In the genomic region with DNA sequence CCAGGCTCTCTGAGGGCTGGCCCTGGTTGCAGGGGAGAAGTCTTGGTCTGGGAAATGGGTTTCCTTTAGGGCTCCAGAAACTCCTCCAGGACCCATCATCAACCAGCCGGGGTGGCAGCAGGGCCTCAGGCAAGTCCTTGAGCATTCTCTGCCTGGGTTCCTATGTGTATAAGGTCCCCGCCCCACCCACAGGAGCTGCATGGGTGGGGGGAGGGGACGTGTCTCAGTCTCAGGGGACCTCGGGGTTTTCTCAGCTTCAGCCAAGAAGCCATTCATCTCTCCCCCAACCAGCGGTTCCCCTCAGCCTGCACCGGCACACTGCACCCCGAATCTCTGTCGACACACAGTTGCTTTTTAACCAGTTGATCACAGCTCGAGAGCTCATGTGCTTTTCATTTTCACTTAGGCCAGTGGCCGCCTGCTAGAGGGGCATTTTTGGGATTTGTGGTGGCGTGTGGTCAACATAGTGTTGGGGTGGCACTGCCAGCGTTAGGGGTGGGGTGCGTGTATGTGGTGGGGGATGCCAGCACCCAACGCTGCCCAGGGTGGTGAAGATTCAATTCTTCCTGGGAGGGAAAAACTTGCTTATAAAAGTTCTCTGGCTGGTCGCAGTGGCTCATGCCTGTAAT, we compare ENCODE assay signal across 14 cellular contexts. TPM values are rescaled to one million over a fixed set of nuclear protein-coding genes. Genes with fewer than 3 reads are reported as not detected.
DNase-seq lines count a peak whose midpoint lies in the region; ATAC-seq and TF ChIP-seq lines count a peak whose summit lies in the region.
"Had no signal": no experiment of that assay in that cellular context is flagged by ENCODE, and none has a peak within 500 bp of the region (broad histone marks: within the 10 kb centered on the region; RNA-seq: fewer than 3 reads in every experiment).

No MANE protein-coding gene starts in this region.

- no peak for TF ChIP-seq CTCF in natural killer cell (IDR thresholded peaks at IDR 0.05)

- intact Hi-C loops in natural killer cell (cut with micrococcal nuclease), result no loop called here

- no peaks in the 10 kb centered on the region for H3K27me3 Mint-ChIP-seq in activated T-cell treated with anti-CD3 and anti-CD28 coated beads, Interleukin-2, amount 50 U/mL, for 24 hours
- H3K27me3 Mint-ChIP-seq in T-helper 2 cell treated with Interferon-gamma antibody and Interleukin-4, amounts not matched to agents 5 μg/mL and 100 μg/mL, for 36 hours (ENCODE audit: low read depth), result no peaks in the 10 kb centered on the region
- no peaks in the 10 kb centered on the region for H3K27me3 Mint-ChIP-seq in natural killer cell (ENCODE audit: low read depth in 2 of 2)

- H3K4me1 Mint-ChIP-seq in activated T-cell treated with anti-CD3 and anti-CD28 coated beads, Interleukin-2, amount 50 U/mL, for 24 hours (ENCODE audit: low read depth), result peaks cover 91% of the 10 kb centered on the region
- peaks cover 52% of the 10 kb centered on the region for H3K4me1 Mint-ChIP-seq in T-helper 2 cell treated with Interferon-gamma antibody and Interleukin-4, amounts not matched to agents 5 μg/mL and 100 μg/mL, for 36 hours (ENCODE audit: low read depth)
- peaks cover 82 to 90% of the 10 kb centered on the region in 2 donors for H3K4me1 Mint-ChIP-seq in natural killer cell

- H3K9me3 Mint-ChIP-seq in activated T-cell treated with anti-CD3 and anti-CD28 coated beads, Interleukin-2, amount 50 U/mL, for 24 hours, result no peaks in the 10 kb centered on the region
- H3K9me3 Mint-ChIP-seq in T-helper 2 cell treated with Interferon-gamma antibody and Interleukin-4, amounts not matched to agents 5 μg/mL and 100 μg/mL, for 36 hours, result no peaks in the 10 kb centered on the region
- H3K9me3 Mint-ChIP-seq in natural killer cell, result no peaks in the 10 kb centered on the region

- DNase-seq in activated T-cell treated with anti-CD3 and anti-CD28 coated beads, Interleukin-2, amount 50 U/mL, for 24 hours, result no peak
- DNase-seq in activated T-cell treated with anti-CD3 and anti-CD28 coated beads for 4 hours (no peak), natural killer cell (no peak), CD1c-positive myeloid dendritic cell (ENCODE audit: extremely low spot score) (no peak)
- no peak for DNase-seq in T-helper 2 cell treated with Interferon-gamma antibody and Interleukin-4, amounts not matched to agents 5 μg/mL and 100 μg/mL, for 36 hours (ENCODE audit: low spot score)
- DNase-seq: DMS79, H7, mesenchymal stem cell, NCI-H187 had no signal

- peak overlapping the region; percentile 98 for H3K4me3 Mint-ChIP-seq in activated T-cell treated with anti-CD3 and anti-CD28 coated beads, Interleukin-2, amount 50 U/mL, for 24 hours
- H3K4me3 Mint-ChIP-seq in T-helper 2 cell treated with Interferon-gamma antibody and Interleukin-4, amounts not matched to agents 5 μg/mL and 100 μg/mL, for 36 hours, result peak overlapping the region; percentile 33
- H3K4me3 Mint-ChIP-seq in natural killer cell, result peak overlapping the region; percentile 97

- ATAC-seq in GM21367 (IDR thresholded peaks at IDR 0.05; ENCODE audit: unreplicated experiment) (peak; percentile 32), natural killer cell (peak; percentile 19 to 33 (median 22)), GM18873 (IDR thresholded peaks at IDR 0.05; ENCODE audit: low FRiP score, unreplicated experiment) (no peak), HG03565 (IDR thresholded peaks at IDR 0.05; ENCODE audit: unreplicated experiment) (no peak)
- ATAC-seq: A549, K562 had no signal

- H3K36me3 Mint-ChIP-seq in activated T-cell treated with anti-CD3 and anti-CD28 coated beads, Interleukin-2, amount 50 U/mL, for 24 hours (ENCODE audit: low read depth), result peaks cover 100% of the 10 kb centered on the region
- peaks cover 76% of the 10 kb centered on the region for H3K36me3 Mint-ChIP-seq in T-helper 2 cell treated with Interferon-gamma antibody and Interleukin-4, amounts not matched to agents 5 μg/mL and 100 μg/mL, for 36 hours (ENCODE audit: low read depth)
- H3K36me3 Mint-ChIP-seq in natural killer cell, result peaks cover 29% of the 10 kb centered on the region

- H3K27ac Mint-ChIP-seq in activated T-cell treated with anti-CD3 and anti-CD28 coated beads, Interleukin-2, amount 50 U/mL, for 24 hours, result peak overlapping the region; percentile 96
- H3K27ac Mint-ChIP-seq in T-helper 2 cell treated with Interferon-gamma antibody and Interleukin-4, amounts not matched to agents 5 μg/mL and 100 μg/mL, for 36 hours, result peak overlapping the region; percentile 69
- H3K27ac Mint-ChIP-seq in natural killer cell, result peak overlapping the region; percentile 99

RNA-seq across cellular contexts. Expression of a gene that starts 6.5 kb away (rescaled TPM):
- 100 to 1,000 TPM; 537 to 630 (median 601) TPM for total RNA-seq in natural killer cell

Comparison
In these comparisons a context has a peak if more than half of its experiments do, and no peak if none do; other contexts are left out.
1. H3K4me3 Mint-ChIP-seq: peak in every context shown above with its lines; median percentile 98 in activated T-cell treated with anti-CD3 and anti-CD28 coated beads, Interleukin-2, amount 50 U/mL, for 24 hours; 97 in natural killer cell; 33 in T-helper 2 cell treated with Interferon-gamma antibody and Interleukin-4, amounts not matched to agents 5 μg/mL and 100 μg/mL, for 36 hours.
2. ATAC-seq: peak in GM21367 (single experiment) and natural killer cell (3 of 3); none in GM18873 (single experiment) and HG03565 (single experiment).
3. Peak in every context shown above with its lines, with median percentiles within 50 percentile points of each other: H3K27ac Mint-ChIP-seq.